ENCODE assay signal across 1 cellular context in genomic region chr2:28382755-28383154, GRCh38.
TF ChIP-seq lines count a peak whose summit lies in the region.

No MANE protein-coding gene starts in this region.

TF ChIP-seq in K562, 482 proteins besides CTCF, POLR2A, EP300 and RAD21 (continued from another document):
- TF ChIP-seq ZNF76 (CRISPR knock-in tag; IDR thresholded peaks at IDR 0.05; ENCODE audit: borderline replicate concordance) (0 out of 2 replicates have a peak, but pooled peaks have one; percentile 60), ZBTB33 (CRISPR knock-in tag; IDR thresholded peaks at IDR 0.05) (no peak), CUX1 (CRISPR knock-in tag; IDR thresholded peaks at IDR 0.05) (peak; percentile 53; the same call in 1 of the 2 replicates), LCOR (CRISPR knock-in tag; IDR thresholded peaks at IDR 0.05) (no peak), VEZF1 (CRISPR knock-in tag; IDR thresholded peaks at IDR 0.05) (peak; percentile 48; the same call in 1 of the 2 replicates), MGA (IDR thresholded peaks at IDR 0.05) (peak; percentile 80), MAX (CRISPR knock-in tag; IDR thresholded peaks at IDR 0.05) (peak; percentile 92), CBX2 (IDR thresholded peaks at IDR 0.05; ENCODE audit: insufficient read depth, low read length, poor library complexity, severe bottlenecking) (no peak), KLF6 (CRISPR knock-in tag; IDR thresholded peaks at IDR 0.05; ENCODE audit: borderline replicate concordance) (peak; percentile 50; the same call in 1 of the 2 replicates), CXXC5 (CRISPR knock-in tag; IDR thresholded peaks at IDR 0.05) (peak; percentile 71), SIN3A (IDR thresholded peaks at IDR 0.05; ENCODE audit: borderline replicate concordance in 2 of 2, control insufficient read depth in 1 of 2, low read depth in 2 of 2, low read length in 2 of 2) (no peak), ID3 (CRISPR knock-in tag; IDR thresholded peaks at IDR 0.05) (no peak), ID3 (tag; IDR thresholded peaks at IDR 0.05) (no peak)
- TF ChIP-seq, protein P1, sequence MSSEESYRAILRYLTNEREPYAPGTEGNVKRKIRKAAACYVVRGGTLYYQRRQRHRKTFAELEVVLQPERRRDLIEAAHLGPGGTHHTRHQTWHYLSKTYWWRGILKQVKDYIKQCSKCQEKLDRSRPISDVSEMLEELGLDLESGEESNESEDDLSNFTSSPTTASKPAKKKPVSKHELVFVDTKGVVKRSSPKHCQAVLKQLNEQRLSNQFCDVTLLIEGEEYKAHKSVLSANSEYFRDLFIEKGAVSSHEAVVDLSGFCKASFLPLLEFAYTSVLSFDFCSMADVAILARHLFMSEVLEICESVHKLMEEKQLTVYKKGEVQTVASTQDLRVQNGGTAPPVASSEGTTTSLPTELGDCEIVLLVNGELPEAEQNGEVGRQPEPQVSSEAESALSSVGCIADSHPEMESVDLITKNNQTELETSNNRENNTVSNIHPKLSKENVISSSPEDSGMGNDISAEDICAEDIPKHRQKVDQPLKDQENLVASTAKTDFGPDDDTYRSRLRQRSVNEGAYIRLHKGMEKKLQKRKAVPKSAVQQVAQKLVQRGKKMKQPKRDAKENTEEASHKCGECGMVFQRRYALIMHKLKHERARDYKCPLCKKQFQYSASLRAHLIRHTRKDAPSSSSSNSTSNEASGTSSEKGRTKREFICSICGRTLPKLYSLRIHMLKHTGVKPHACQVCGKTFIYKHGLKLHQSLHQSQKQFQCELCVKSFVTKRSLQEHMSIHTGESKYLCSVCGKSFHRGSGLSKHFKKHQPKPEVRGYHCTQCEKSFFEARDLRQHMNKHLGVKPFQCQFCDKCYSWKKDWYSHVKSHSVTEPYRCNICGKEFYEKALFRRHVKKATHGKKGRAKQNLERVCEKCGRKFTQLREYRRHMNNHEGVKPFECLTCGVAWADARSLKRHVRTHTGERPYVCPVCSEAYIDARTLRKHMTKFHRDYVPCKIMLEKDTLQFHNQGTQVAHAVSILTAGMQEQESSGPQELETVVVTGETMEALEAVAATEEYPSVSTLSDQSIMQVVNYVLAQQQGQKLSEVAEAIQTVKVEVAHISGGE (CRISPR knock-in tag; IDR thresholded peaks at IDR 0.05), result peak in 1 of 3 experiments; percentile 56; a peak in 1 of 6 replicates
- TF ChIP-seq, protein P2, sequence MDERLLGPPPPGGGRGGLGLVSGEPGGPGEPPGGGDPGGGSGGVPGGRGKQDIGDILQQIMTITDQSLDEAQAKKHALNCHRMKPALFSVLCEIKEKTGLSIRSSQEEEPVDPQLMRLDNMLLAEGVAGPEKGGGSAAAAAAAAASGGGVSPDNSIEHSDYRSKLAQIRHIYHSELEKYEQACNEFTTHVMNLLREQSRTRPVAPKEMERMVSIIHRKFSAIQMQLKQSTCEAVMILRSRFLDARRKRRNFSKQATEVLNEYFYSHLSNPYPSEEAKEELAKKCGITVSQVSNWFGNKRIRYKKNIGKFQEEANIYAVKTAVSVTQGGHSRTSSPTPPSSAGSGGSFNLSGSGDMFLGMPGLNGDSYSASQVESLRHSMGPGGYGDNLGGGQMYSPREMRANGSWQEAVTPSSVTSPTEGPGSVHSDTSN (CRISPR knock-in tag; IDR thresholded peaks at IDR 0.05; ENCODE audit: low read depth), result no peak
- TF ChIP-seq, protein P2 (tag; conservative IDR thresholded peaks at IDR 0.05; ENCODE audit: low read depth), result no peak
